In the genomic region with DNA sequence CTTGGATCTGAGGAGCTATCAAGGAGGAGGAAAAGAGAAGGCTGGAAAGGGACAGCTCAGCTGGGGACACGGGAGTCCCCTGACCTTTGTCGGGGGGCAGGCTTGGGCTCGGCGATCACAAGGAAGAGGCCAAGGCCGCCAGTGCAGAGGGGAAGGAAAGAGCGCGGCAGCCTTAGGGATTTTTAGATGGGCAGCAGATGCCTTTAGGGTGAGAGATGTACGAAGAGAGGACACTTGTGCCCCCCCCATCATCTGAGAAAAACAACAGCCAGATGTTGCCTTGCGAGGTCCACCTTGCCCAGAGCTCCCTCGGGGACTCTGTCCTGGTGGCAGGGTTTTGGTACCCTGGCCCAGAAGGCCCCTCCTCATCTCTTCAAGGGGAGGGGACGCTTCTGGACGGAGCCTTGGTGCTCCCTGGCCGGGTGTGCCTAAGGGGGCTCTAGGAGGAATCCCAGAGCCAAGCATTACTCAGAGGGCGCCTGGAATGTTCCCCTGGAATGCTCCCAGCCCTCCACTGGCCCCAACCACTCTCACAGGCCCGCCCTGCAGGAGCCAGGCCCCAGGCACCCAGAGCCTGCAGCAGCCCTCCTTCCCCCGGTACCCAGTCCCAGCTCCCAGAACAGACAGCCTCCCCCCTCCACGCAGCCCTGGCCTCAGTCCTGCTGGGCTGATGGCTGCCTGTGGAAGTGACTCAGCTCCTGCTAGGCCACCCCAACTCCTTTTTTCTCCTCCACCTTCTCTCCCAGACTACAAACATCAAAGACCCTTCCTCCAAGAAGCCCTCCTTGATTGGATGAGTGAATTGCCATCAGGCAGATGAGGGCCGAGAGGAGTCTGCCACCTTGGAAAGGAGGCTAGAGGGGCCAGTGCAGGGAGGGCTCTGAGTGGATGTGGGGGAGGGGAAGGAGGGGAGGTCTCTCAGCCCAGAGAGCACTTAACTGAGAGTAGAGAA, we compare ENCODE assay signal across 9 cellular contexts. TPM values are rescaled to one million over a fixed set of nuclear protein-coding genes. Genes with fewer than 3 reads are reported as not detected.
DNase-seq lines count a peak whose midpoint lies in the region; ATAC-seq and TF ChIP-seq lines count a peak whose summit lies in the region.
"Had no signal": no experiment of that assay in that cellular context is flagged by ENCODE, and none has a peak within 500 bp of the region (broad histone marks: within the 10 kb centered on the region; RNA-seq: fewer than 3 reads in every experiment).

No MANE protein-coding gene starts in this region.

- H3K9me3 ChIP-seq in left ventricle myocardium inferior (replicated peaks) (no peaks in the 10 kb centered on the region), gastrocnemius medialis (no peaks in the 10 kb centered on the region)
- H3K9me3 ChIP-seq: body of pancreas had no signal

- H3K4me3 ChIP-seq in left ventricle myocardium inferior (peak overlapping the region; percentile 72), gastrocnemius medialis (peak overlapping the region in 1 of 4 donors; percentile 57)
- H3K4me3 ChIP-seq: body of pancreas had no signal

- no peak for TF ChIP-seq POLR2A in gastrocnemius medialis (IDR thresholded peaks at IDR 0.05)

- peaks cover 44% of the 10 kb centered on the region for H3K4me1 ChIP-seq in left ventricle myocardium inferior
- H3K4me1 ChIP-seq in gastrocnemius medialis = peaks cover 0 to 13% of the 10 kb centered on the region in 2 donors

- intact Hi-C loops in left ventricle myocardium inferior (cut with micrococcal nuclease) (no loop called here), gastrocnemius medialis (cut with DNase I; ENCODE audit: low total_unique reads) (loop anchor here (5.0 kb wide), 1 partner anchor 87 kb away; a partner anchor contains a TSS)

- TF ChIP-seq CTCF in left ventricle myocardium inferior (IDR thresholded peaks at IDR 0.05; ENCODE audit: borderline replicate concordance) (no peak), gastrocnemius medialis (IDR thresholded peaks at IDR 0.05 in 4 of 5, conservative IDR thresholded peaks at IDR 0.05 in 1 of 5) (no peak), GM13977 (IDR thresholded peaks at IDR 0.05; ENCODE audit: extremely low read depth, insufficient read depth, missing control alignments) (no peak)

- DNase-seq in EL (peak; percentile 94), amniotic epithelial cell (ENCODE audit: low read depth) (peak; percentile 80), left ventricle myocardium inferior (peak; percentile 56), gastrocnemius medialis (no peak), DMS 273 treated with DMSO at 0.1 percent for 48 hours (lab: John Stamatoyannopoulos, UW) (no peak), GM13977 (ENCODE audit: low spot score) (no peak)
- DNase-seq in stimulated activated CD4-positive, alpha-beta T cell treated with anti-CD3 and anti-CD28 coated beads, Interleukin-2, amount 100 ng/mL, for 48 hours = no peak

- in situ Hi-C loops in gastrocnemius medialis (cut with MboI; ENCODE audit: low sequenced_read_pairs in 4 of 4) (loop anchor here in 2 of 4 donors (5.0 kb wide), 2 partner anchors 32 to 37 kb away; a partner anchor contains a TSS), GM13977 (cut with MboI; ENCODE audit: low pct_unique_long_range_greater_than_20kb, low sequenced_read_pairs, unreplicated experiment) (no loop called here)

- H3K27ac ChIP-seq in left ventricle myocardium inferior (replicated peaks) (peak overlapping the region; percentile 83), gastrocnemius medialis (peak overlapping the region; percentile 63 to 70 (median 66))

- H3K27me3 ChIP-seq in left ventricle myocardium inferior (ENCODE audit: low read depth) = peaks cover 53% of the 10 kb centered on the region
- H3K27me3 ChIP-seq in gastrocnemius medialis = peaks cover 5 to 23% (median 9%) of the 10 kb centered on the region in 3 donors

- no peaks in the 10 kb centered on the region for H3K36me3 ChIP-seq in left ventricle myocardium inferior
- H3K36me3 ChIP-seq in gastrocnemius medialis = no peaks in the 10 kb centered on the region

- no peak for ATAC-seq in gastrocnemius medialis
- no peak for ATAC-seq in GM19324 (IDR thresholded peaks at IDR 0.05; ENCODE audit: low FRiP score, unreplicated experiment)
- ATAC-seq: body of pancreas had no signal

RNA-seq across cellular contexts. Expression of a gene that starts 1.8 kb away (rescaled TPM):
- total RNA-seq in left ventricle myocardium inferior (10.8 TPM), gastrocnemius medialis (1 to 10 TPM; 2.6 to 6.4 (median 3.1) TPM)

RNA-seq across cellular contexts. Expression of a gene that starts 16.8 kb away (rescaled TPM):
- total RNA-seq in left ventricle myocardium inferior (not detected), gastrocnemius medialis (not detected)
- total RNA-seq: body of pancreas had no signal

RNA-seq across cellular contexts. Expression of a gene that starts 32.4 kb away (rescaled TPM):
- 6.4 TPM for total RNA-seq in left ventricle myocardium inferior
- total RNA-seq in gastrocnemius medialis = 1 to 10 TPM in 3 of 4 donors, under 1 TPM in 1; 0.61 to 3.0 (median 2.6) TPM

RNA-seq across cellular contexts. Expression of a gene that starts 52.5 kb away (rescaled TPM):
- total RNA-seq in left ventricle myocardium inferior (12.5 TPM), gastrocnemius medialis (1 to 10 TPM; 3.7 to 8.5 (median 5.8) TPM)

Comparison
In these comparisons a context has a peak if more than half of its experiments do, and no peak if none do; other contexts are left out.
1. DNase-seq: peak in EL (single experiment), amniotic epithelial cell (single experiment) and left ventricle myocardium inferior (single experiment); none in gastrocnemius medialis (0 of 2), stimulated activated CD4-positive, alpha-beta T cell treated with anti-CD3 and anti-CD28 coated beads, Interleukin-2, amount 100 ng/mL, for 48 hours (0 of 2), DMS 273 treated with DMSO at 0.1 percent for 48 hours (single experiment) and GM13977 (single experiment).